In genomic region chr11:45853616-45854219, GRCh38 we compare ENCODE assay signal across 2 cellular contexts.
A peak's percentile ranks its signal among the peaks of the same experiment; 100 is the strongest.
TF ChIP-seq lines count a peak whose summit lies in the region.

No MANE protein-coding gene starts in this region.

TF ChIP-seq in liver, 16 proteins besides CTCF, POLR2A, EP300 and RAD21:
- TF ChIP-seq YY1 (IDR thresholded peaks at IDR 0.05) (peak; percentile 26), GABPA (IDR thresholded peaks at IDR 0.05 in 1 of 2, conservative IDR thresholded peaks at IDR 0.05 in 1 of 2) (no peak), HNF4A (conservative IDR thresholded peaks at IDR 0.05) (peak in 1 of 2 donors; percentile 61), FOXA1 (IDR thresholded peaks at IDR 0.05) (no peak), EGR1 (IDR thresholded peaks at IDR 0.05; ENCODE audit: low read depth in 2 of 2) (no peak), NR2F2 (IDR thresholded peaks at IDR 0.05) (no peak), TAF1 (conservative IDR thresholded peaks at IDR 0.05) (no peak), FOXA2 (IDR thresholded peaks at IDR 0.05) (peak; percentile 4), SP1 (IDR thresholded peaks at IDR 0.05) (no peak), HNF4G (IDR thresholded peaks at IDR 0.05) (no peak), RXRA (IDR thresholded peaks at IDR 0.05) (peak in 1 of 2 donors; percentile 63), JUND (IDR thresholded peaks at IDR 0.05) (no peak)
- TF ChIP-seq, protein P1, sequence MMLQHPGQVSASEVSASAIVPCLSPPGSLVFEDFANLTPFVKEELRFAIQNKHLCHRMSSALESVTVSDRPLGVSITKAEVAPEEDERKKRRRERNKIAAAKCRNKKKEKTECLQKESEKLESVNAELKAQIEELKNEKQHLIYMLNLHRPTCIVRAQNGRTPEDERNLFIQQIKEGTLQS (IDR thresholded peaks at IDR 0.05), result no peak
- TF ChIP-seq, protein P2, sequence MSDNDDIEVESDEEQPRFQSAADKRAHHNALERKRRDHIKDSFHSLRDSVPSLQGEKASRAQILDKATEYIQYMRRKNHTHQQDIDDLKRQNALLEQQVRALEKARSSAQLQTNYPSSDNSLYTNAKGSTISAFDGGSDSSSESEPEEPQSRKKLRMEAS (IDR thresholded peaks at IDR 0.05), result peak; percentile 20
- TF ChIP-seq, protein P3, sequence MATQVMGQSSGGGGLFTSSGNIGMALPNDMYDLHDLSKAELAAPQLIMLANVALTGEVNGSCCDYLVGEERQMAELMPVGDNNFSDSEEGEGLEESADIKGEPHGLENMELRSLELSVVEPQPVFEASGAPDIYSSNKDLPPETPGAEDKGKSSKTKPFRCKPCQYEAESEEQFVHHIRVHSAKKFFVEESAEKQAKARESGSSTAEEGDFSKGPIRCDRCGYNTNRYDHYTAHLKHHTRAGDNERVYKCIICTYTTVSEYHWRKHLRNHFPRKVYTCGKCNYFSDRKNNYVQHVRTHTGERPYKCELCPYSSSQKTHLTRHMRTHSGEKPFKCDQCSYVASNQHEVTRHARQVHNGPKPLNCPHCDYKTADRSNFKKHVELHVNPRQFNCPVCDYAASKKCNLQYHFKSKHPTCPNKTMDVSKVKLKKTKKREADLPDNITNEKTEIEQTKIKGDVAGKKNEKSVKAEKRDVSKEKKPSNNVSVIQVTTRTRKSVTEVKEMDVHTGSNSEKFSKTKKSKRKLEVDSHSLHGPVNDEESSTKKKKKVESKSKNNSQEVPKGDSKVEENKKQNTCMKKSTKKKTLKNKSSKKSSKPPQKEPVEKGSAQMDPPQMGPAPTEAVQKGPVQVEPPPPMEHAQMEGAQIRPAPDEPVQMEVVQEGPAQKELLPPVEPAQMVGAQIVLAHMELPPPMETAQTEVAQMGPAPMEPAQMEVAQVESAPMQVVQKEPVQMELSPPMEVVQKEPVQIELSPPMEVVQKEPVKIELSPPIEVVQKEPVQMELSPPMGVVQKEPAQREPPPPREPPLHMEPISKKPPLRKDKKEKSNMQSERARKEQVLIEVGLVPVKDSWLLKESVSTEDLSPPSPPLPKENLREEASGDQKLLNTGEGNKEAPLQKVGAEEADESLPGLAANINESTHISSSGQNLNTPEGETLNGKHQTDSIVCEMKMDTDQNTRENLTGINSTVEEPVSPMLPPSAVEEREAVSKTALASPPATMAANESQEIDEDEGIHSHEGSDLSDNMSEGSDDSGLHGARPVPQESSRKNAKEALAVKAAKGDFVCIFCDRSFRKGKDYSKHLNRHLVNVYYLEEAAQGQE (IDR thresholded peaks at IDR 0.05), result peak; percentile 26
- TF ChIP-seq, protein P4, sequence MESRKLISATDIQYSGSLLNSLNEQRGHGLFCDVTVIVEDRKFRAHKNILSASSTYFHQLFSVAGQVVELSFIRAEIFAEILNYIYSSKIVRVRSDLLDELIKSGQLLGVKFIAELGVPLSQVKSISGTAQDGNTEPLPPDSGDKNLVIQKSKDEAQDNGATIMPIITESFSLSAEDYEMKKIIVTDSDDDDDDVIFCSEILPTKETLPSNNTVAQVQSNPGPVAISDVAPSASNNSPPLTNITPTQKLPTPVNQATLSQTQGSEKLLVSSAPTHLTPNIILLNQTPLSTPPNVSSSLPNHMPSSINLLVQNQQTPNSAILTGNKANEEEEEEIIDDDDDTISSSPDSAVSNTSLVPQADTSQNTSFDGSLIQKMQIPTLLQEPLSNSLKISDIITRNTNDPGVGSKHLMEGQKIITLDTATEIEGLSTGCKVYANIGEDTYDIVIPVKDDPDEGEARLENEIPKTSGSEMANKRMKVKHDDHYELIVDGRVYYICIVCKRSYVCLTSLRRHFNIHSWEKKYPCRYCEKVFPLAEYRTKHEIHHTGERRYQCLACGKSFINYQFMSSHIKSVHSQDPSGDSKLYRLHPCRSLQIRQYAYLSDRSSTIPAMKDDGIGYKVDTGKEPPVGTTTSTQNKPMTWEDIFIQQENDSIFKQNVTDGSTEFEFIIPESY (IDR thresholded peaks at IDR 0.05), result no peak

TF ChIP-seq in HepG2, 621 proteins besides CTCF, POLR2A, EP300 and RAD21:
- TF ChIP-seq CBX5 (CRISPR knock-in tag; IDR thresholded peaks at IDR 0.05; ENCODE audit: borderline replicate concordance) (no peak), ESRRA (CRISPR knock-in tag; IDR thresholded peaks at IDR 0.05; ENCODE audit: low read depth) (no peak), ZNF354B (CRISPR knock-in tag; IDR thresholded peaks at IDR 0.05) (no peak), KDM5A (IDR thresholded peaks at IDR 0.05; ENCODE audit: borderline replicate concordance, low read length) (no peak), ZNF44 (CRISPR knock-in tag; IDR thresholded peaks at IDR 0.05) (no peak), ZNF629 (CRISPR knock-in tag; conservative IDR thresholded peaks at IDR 0.05) (no peak)
TF ChIP-seq in HepG2: peak in this region for 0.
